ENCODE assay signal across 1 cellular context in genomic region chr9:34675874-34676273, GRCh38.
TF ChIP-seq lines count a peak whose summit lies in the region.

No MANE protein-coding gene starts in this region.

TF ChIP-seq in IMR-90, 13 proteins besides CTCF, POLR2A, EP300 and RAD21:
- TF ChIP-seq CEBPB (IDR thresholded peaks at IDR 0.05; ENCODE audit: low read depth, low read length) (peak; percentile 1; the same call in 1 of the 2 replicates), RFX5 (IDR thresholded peaks at IDR 0.05; ENCODE audit: low read depth, low read length) (no peak), CHD1 (IDR thresholded peaks at IDR 0.05; ENCODE audit: low read depth, low read length) (no peak), MXI1 (IDR thresholded peaks at IDR 0.05; ENCODE audit: borderline replicate concordance, low read depth, low read length) (no peak), SMC3 (IDR thresholded peaks at IDR 0.05; ENCODE audit: low read depth, low read length) (no peak)
